8 cellular contexts compared by ENCODE assay signal in the genomic region with DNA sequence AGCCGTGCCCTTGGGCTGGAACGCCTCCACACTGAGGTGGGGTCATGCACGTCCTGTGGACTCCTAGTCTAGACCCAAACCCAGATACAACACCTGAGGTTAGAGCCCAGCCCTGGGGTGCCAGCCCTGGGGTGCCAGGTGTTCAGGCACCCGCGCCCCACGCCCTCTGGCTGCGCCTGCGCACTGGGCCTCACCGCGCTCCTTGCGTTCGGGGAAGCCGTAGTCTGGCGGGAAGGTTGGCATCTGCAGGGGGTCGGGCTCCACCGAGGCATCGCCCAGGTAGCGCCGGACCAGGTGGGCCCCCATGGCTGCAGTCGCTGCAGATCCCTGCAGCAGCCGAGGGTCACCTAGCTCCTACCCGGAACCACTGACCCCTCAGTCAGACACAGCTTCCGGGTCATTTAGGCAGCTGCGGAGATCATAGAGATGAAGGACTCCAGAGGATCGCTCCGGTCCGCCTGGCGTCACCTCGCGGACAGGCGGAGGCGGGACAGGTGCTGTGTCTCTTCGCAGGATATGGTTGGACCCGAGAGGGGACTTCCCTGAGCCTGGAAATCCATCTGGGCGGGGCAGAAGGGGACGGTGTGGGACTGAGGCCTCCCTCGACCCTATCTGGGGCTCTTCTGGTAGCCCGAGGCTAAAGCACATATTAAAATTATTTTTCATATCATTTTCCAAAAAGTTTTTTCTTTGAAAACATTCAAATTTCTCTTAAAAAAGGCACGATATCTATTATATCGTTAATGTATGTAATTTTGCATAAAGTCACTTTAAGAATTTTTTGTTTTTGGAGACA. TPM values are rescaled to one million over a fixed set of nuclear protein-coding genes. Genes with fewer than 3 reads are reported as not detected.
DNase-seq lines count a peak whose midpoint lies in the region; TF ChIP-seq lines count a peak whose summit lies in the region.

A gene (minus strand): TSS at position 372 of the 796 bp plus-strand sequence. CDS start 66 bp downstream, at position 306.

- peak in 1 of 2 donors; percentile 34 for TF ChIP-seq POLR2A in suprapubic skin (IDR thresholded peaks at IDR 0.05)

- H3K27ac ChIP-seq in suprapubic skin: peak within 1 kb of the TSS; percentile 83

- no peaks in the 10 kb centered on the region for H3K9me3 Mint-ChIP-seq in HFFc6
- no peaks in the 10 kb centered on the region for H3K9me3 Mint-ChIP-seq in activated naive CD4-positive, alpha-beta T cell treated with anti-CD3 and anti-CD28 coated beads, Interleukin-2, amount 10 ng/mL, durations not matched to agents 7 days and 5 days

- H3K27me3 ChIP-seq in suprapubic skin: no peaks in the 10 kb centered on the region

- peaks cover 25% of the 10 kb centered on the region for H3K4me1 ChIP-seq in suprapubic skin

- DNase-seq in HFFc6: peak; percentile 92
- peak; percentile 97 for DNase-seq in NAMALWA (ENCODE audit: low spot score)
- DNase-seq in SK-N-DZ (ENCODE audit: low spot score): peak; percentile 93
- peak; percentile 92 for DNase-seq in activated naive CD4-positive, alpha-beta T cell treated with anti-CD3 and anti-CD28 coated beads, Interleukin-2, amount 10 ng/mL, durations not matched to agents 7 days and 5 days
- peak; percentile 84 for DNase-seq in germinal center (ENCODE audit: low spot score)
- DNase-seq in nucleus accumbens (lab: John Stamatoyannopoulos, UW): peak; percentile 53 to 96 (median 88)
- peak; percentile 94 for DNase-seq in suprapubic skin (ENCODE audit: low spot score in 2 of 2)

- peaks cover 6% of the 10 kb centered on the region for H3K36me3 ChIP-seq in suprapubic skin

- peak within 1 kb of the TSS; percentile 80 for H3K4me3 ChIP-seq in GM08714 (ENCODE audit: low read length)
- peak within 1 kb of the TSS; percentile 73 for H3K4me3 ChIP-seq in suprapubic skin

- peak; percentile 76 for TF ChIP-seq CTCF in HFFc6 (IDR thresholded peaks at IDR 0.05)
- TF ChIP-seq CTCF in suprapubic skin (IDR thresholded peaks at IDR 0.05): peak; percentile 48 to 76

- H3K9me3 ChIP-seq in suprapubic skin: no peaks in the 10 kb centered on the region

- H3K36me3 Mint-ChIP-seq in HFFc6 (ENCODE audit: low read depth): peaks cover 8% of the 10 kb centered on the region
- peaks cover 12% of the 10 kb centered on the region for H3K36me3 Mint-ChIP-seq in activated naive CD4-positive, alpha-beta T cell treated with anti-CD3 and anti-CD28 coated beads, Interleukin-2, amount 10 ng/mL, durations not matched to agents 7 days and 5 days

- 5% methylated on average over 21 of the region's 40 CpGs for WGBS in suprapubic skin

- peaks cover 24% of the 10 kb centered on the region for H3K4me1 Mint-ChIP-seq in HFFc6 (ENCODE audit: low read depth)
- H3K4me1 Mint-ChIP-seq in activated naive CD4-positive, alpha-beta T cell treated with anti-CD3 and anti-CD28 coated beads, Interleukin-2, amount 10 ng/mL, durations not matched to agents 7 days and 5 days: peaks cover 51% of the 10 kb centered on the region

- no peaks in the 10 kb centered on the region; the same call in 1 of the 2 replicates for H3K27me3 Mint-ChIP-seq in HFFc6 (ENCODE audit: insufficient read depth)
- H3K27me3 Mint-ChIP-seq in activated naive CD4-positive, alpha-beta T cell treated with anti-CD3 and anti-CD28 coated beads, Interleukin-2, amount 10 ng/mL, durations not matched to agents 7 days and 5 days: peaks cover 4% of the 10 kb centered on the region

- peak within 1 kb of the TSS; percentile 95 for H3K4me3 Mint-ChIP-seq in HFFc6
- peak within 1 kb of the TSS; percentile 96 for H3K4me3 Mint-ChIP-seq in activated naive CD4-positive, alpha-beta T cell treated with anti-CD3 and anti-CD28 coated beads, Interleukin-2, amount 10 ng/mL, durations not matched to agents 7 days and 5 days

- CTCF ChIA-PET in activated naive CD4-positive, alpha-beta T cell treated with anti-CD3 and anti-CD28 coated beads, Interleukin-2, amount 10 ng/mL, durations not matched to agents 7 days and 5 days (lab: Charles Lee): interaction anchor here (0.9 to 7.2 kb wide), 4 partner anchors 15 to 115 kb away, joined by 3 to 170 read pairs (median 6); a partner anchor contains a TSS

- TF ChIP-seq EP300 in suprapubic skin (IDR thresholded peaks at IDR 0.05): no peak

- H3K27ac Mint-ChIP-seq in HFFc6: peak within 1 kb of the TSS; percentile 65
- H3K27ac Mint-ChIP-seq in activated naive CD4-positive, alpha-beta T cell treated with anti-CD3 and anti-CD28 coated beads, Interleukin-2, amount 10 ng/mL, durations not matched to agents 7 days and 5 days: peak within 1 kb of the TSS; percentile 87

RNA-seq across cellular contexts. Expression of the gene that starts here (rescaled TPM):
- total RNA-seq in HFFc6 (2021; fragmentation: NEBNext Ultra II Directional; extraction: Animal tissue kit (Norgen Biotek cat#: 25700)): 100 to 1,000 TPM; 167 to 227 (median 199) TPM
- 439 and 440 TPM in 2 replicates for polyA plus RNA-seq in SK-N-DZ (2014; cell fraction: cytosol; rRNA removed)
- 262 and 394 TPM in 2 replicates for polyA plus RNA-seq in SK-N-DZ (2014; cell fraction: nucleus; rRNA removed)
- 100 to 1,000 TPM; 196 to 394 (median 340) TPM for total RNA-seq in suprapubic skin

Comparison
In these comparisons a context has a peak if more than half of its experiments do, and no peak if none do; other contexts are left out.
1. Peak in every context shown above with its lines: DNase-seq, H3K4me3 ChIP-seq and H3K27ac ChIP-seq.